Comparison of ENCODE assay signal across 9 cellular contexts in genomic region chr11:2196970-2197770, GRCh38. TPM values are rescaled to one million over a fixed set of nuclear protein-coding genes. Genes with fewer than 3 reads are reported as not detected.
DNase-seq lines count a peak whose midpoint lies in the region; ATAC-seq and TF ChIP-seq lines count a peak whose summit lies in the region.
"Had no signal": no experiment of that assay in that cellular context is flagged by ENCODE, and none has a peak within 500 bp of the region (broad histone marks: within the 10 kb centered on the region; RNA-seq: fewer than 3 reads in every experiment).

No MANE protein-coding gene starts in this region.

- no peak overlapping the region for H3K9ac ChIP-seq in smooth muscle cell (ENCODE audit: low read depth)

- no peak overlapping the region for H3K4me3 ChIP-seq in smooth muscle cell

- DNase-seq in NCI-H1105 treated with DMSO at 0.1 percent for 48 hours (lab: John Stamatoyannopoulos, UW) (peak; percentile 67), T-helper 22 cell (ENCODE audit: low read depth) (peak; percentile 20), anterior cingulate cortex (lab: John Stamatoyannopoulos, UW) (peak in 44 of 58 donors; percentile 8 to 77 (median 34)), hepatic stellate cell (ENCODE audit: low spot score) (peak; percentile 83), smooth muscle cell (lab: John Stamatoyannopoulos, UW; ENCODE audit: unreplicated experiment) (peak; percentile 22)

- no peak overlapping the region for H3K4me2 ChIP-seq in smooth muscle cell

- no peaks in the 10 kb centered on the region for H3F3A ChIP-seq in smooth muscle cell (ENCODE audit: low read depth)

- H2AFZ ChIP-seq in smooth muscle cell (ENCODE audit: low read depth) = no peak overlapping the region

- no peaks in the 10 kb centered on the region for H3K36me3 ChIP-seq in smooth muscle cell (ENCODE audit: low read depth)

- no peaks in the 10 kb centered on the region for H3K9me3 ChIP-seq in smooth muscle cell (replicated peaks; ENCODE audit: low read depth)

- TF ChIP-seq CTCF in GM12874 (IDR thresholded peaks at IDR 0.05; ENCODE audit: insufficient read depth, low read depth, low read length) (peak; percentile 86), smooth muscle cell (IDR thresholded peaks at IDR 0.05; ENCODE audit: borderline replicate concordance, insufficient read depth, poor library complexity, severe bottlenecking) (peak; percentile 88)

- H4K20me1 ChIP-seq in smooth muscle cell (ENCODE audit: low read depth) = no peaks in the 10 kb centered on the region

- no peaks in the 10 kb centered on the region for H3K4me1 ChIP-seq in smooth muscle cell (ENCODE audit: low read depth)

- ATAC-seq in HG03378 (IDR thresholded peaks at IDR 0.05; ENCODE audit: unreplicated experiment) (no peak), GM21423 (IDR thresholded peaks at IDR 0.05; ENCODE audit: unreplicated experiment) (no peak)

- WGBS in smooth muscle cell (ENCODE audit: low lambda C conversion rate) = 39% methylated on average over 15 of the region's 23 CpGs

- no peaks in the 10 kb centered on the region for H3K79me2 ChIP-seq in smooth muscle cell (ENCODE audit: low read depth)

- no peak overlapping the region for H3K27ac ChIP-seq in smooth muscle cell (ENCODE audit: low read depth)

- no peaks in the 10 kb centered on the region for H3K27me3 ChIP-seq in smooth muscle cell (ENCODE audit: low read depth)

RNA-seq across cellular contexts. Expression of gene TH, which starts 25.6 kb away (rescaled TPM):
- total RNA-seq in smooth muscle cell = not detected in 2 replicates
- not detected in 2 replicates for polyA plus RNA-seq in smooth muscle cell

RNA-seq across cellular contexts. Expression of gene INS, which starts 36.2 kb away (rescaled TPM):
- total RNA-seq in smooth muscle cell = not detected in 2 replicates
- not detected in 2 replicates for polyA plus RNA-seq in smooth muscle cell
- total RNA-seq: glomerular endothelial cell had no signal

RNA-seq across cellular contexts. Expression of gene IGF2, which starts 58.0 kb away (rescaled TPM):
- 2,086 and 2,274 TPM in 2 replicates for total RNA-seq in smooth muscle cell
- polyA plus RNA-seq in smooth muscle cell = 3,825 and 3,877 TPM in 2 replicates

Comparison
In these comparisons a context has a peak if more than half of its experiments do, and no peak if none do; other contexts are left out.
1. DNase-seq: peak in every context shown above with its lines; median percentile 83 in hepatic stellate cell; 67 in NCI-H1105 treated with DMSO at 0.1 percent for 48 hours; 34 in anterior cingulate cortex; 22 in smooth muscle cell; 20 in T-helper 22 cell.